24 cellular contexts compared by ENCODE assay signal in the genomic region with DNA sequence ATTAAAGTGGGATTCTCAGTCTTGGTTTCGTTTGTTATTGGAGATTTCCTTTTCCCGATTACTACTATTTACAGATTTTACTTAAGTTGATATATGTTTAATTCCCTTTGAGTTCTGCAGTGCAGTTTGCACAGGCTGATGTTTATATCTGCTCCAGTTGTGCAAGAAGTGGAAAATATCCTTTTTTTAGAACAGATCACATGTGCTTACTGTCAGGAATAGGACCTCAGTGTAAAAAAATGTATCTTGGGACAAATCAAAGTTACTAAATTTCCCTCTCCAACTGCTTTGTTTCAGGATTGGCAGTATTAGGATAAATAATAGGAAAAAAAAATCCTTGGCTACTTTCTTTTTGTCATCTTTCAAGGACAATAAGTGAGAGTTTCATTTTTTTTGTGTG. TPM values are rescaled to one million over a fixed set of nuclear protein-coding genes. Genes with fewer than 3 reads are reported as not detected.
DNase-seq lines count a peak whose midpoint lies in the region; ATAC-seq, FAIRE-seq and TF ChIP-seq lines count a peak whose summit lies in the region.
"Had no signal": no experiment of that assay in that cellular context is flagged by ENCODE, and none has a peak within 500 bp of the region (broad histone marks: within the 10 kb centered on the region; RNA-seq: fewer than 3 reads in every experiment).

No MANE protein-coding gene starts in this region.

- DNase-seq in fibroblast of lung (ENCODE audit: low read depth in 2 of 2) (peak in 1 of 2 donors; percentile 87), thoracic aorta (ENCODE audit: low spot score) (no peak), HepG2 (ENCODE audit: low spot score) (no peak), spleen (no peak), small intestine (no peak)
- DNase-seq in activated naive CD4-positive, alpha-beta T cell (lab: John Stamatoyannopoulos, UW) = no peak
- DNase-seq: activated CD8-positive, alpha-beta memory T cell treated with anti-CD3 and anti-CD28 coated beads for 24 hours; Calu3; cerebellar nuclear complex; hippocampal formation; Karpas-422; kidney glomerular epithelial cell; mucosa of descending colon; NCI-H1105 treated with DMSO at 0.1 percent for 48 hours; NK-92 treated with Interleukin-12 subunit alpha and Interleukin-12 subunit beta, amount 100 ng/mL, for 24 hours; occipital lobe; stimulated activated CD4-positive, alpha-beta T cell treated with anti-CD3 and anti-CD28 coated beads, Interleukin-12 subunit alpha, Interleukin-12 subunit beta, amount 100 ng/mL, for 4 hours; stimulated activated naive CD4-positive, alpha-beta T cell treated with Interleukin-2 at 50 U/mL for 16 hours; T-helper 17 cell had no signal

- 0% methylated on average over 2 of the region's 2 CpGs for WGBS in HepG2 (ENCODE audit: low lambda C conversion rate)
- WGBS in spleen, 5 donors = 66 to 93% (median 82%) methylated on average over 2 of the region's 2 CpGs
- WGBS in small intestine, 3 donors = 46 to 80% (median 67%) methylated on average over 2 of the region's 2 CpGs

- peak overlapping the region; percentile 73 for H3K4me2 ChIP-seq in KMS-11
- peak overlapping the region; percentile 62 for H3K4me2 ChIP-seq in fibroblast of lung (ENCODE audit: extremely low read depth, insufficient read depth, low read length)
- no peak overlapping the region for H3K4me2 ChIP-seq in HepG2 (ENCODE audit: low read depth, low read length)

- intact Hi-C loops in HepG2 (cut with micrococcal nuclease; ENCODE audit: unreplicated experiment) (no loop called here), spleen (cut with DNase I; ENCODE audit: low total_unique reads) (no loop called here)

- CTCF ChIA-PET in HepG2 (lab: Yijun Ruan, JAX; ENCODE audit: low intra/inter-chr PET ratio, low total read pairs) = no interaction called here

- peak; percentile 78 for ATAC-seq in thoracic aorta (ENCODE audit: insufficient number of reproducible peaks, low FRiP score, low read depth)
- ATAC-seq in HepG2 = no peak
- ATAC-seq: GM12878, mucosa of descending colon, T-helper 17 cell, WTC11 had no signal

- TF ChIP-seq CTCF in KMS-11 (conservative IDR thresholded peaks at IDR 0.05; ENCODE audit: low read depth, low read length) (no peak), fibroblast of lung (conservative IDR thresholded peaks at IDR 0.05 in 1 of 2, IDR thresholded peaks at IDR 0.05 in 1 of 2; ENCODE audit: low read depth in 1 of 2, low read length in 2 of 2) (no peak), thoracic aorta (IDR thresholded peaks at IDR 0.05) (no peak), HepG2 (CRISPR knock-in tag; IDR thresholded peaks at IDR 0.05) (no peak), spleen (IDR thresholded peaks at IDR 0.05 in 8 of 11, conservative IDR thresholded peaks at IDR 0.05 in 3 of 11) (no peak)

- no peak for TF ChIP-seq RAD21 in HepG2 (CRISPR knock-in tag; IDR thresholded peaks at IDR 0.05)

- POLR2A ChIA-PET in HepG2 (lab: Yijun Ruan, JAX) = no interaction called here

- H3K27ac ChIP-seq in KMS-11 (peak overlapping the region; percentile 57), fibroblast of lung (ENCODE audit: insufficient read depth, low read length) (no peak overlapping the region), muscle layer of duodenum (ENCODE audit: low read length) (peak overlapping the region; percentile 52), thoracic aorta (peak overlapping the region in 1 of 2 donors; percentile 55), HepG2 (ENCODE audit: extremely low read length, insufficient read depth, low read length) (no peak overlapping the region), spleen (no peak overlapping the region), small intestine (ENCODE audit: low read depth in 1 of 2, low read length in 1 of 2) (no peak overlapping the region)

- H3K79me2 ChIP-seq in KMS-11 (ENCODE audit: insufficient read depth, low read depth) (no peaks in the 10 kb centered on the region; the same call in 1 of the 2 replicates), fibroblast of lung (ENCODE audit: control insufficient read depth, insufficient read depth, low read length) (peaks cover 7% of the 10 kb centered on the region), HepG2 (ENCODE audit: insufficient read depth, low read length) (no peaks in the 10 kb centered on the region)

- H3K4me3 ChIP-seq in KMS-11 (IDR thresholded peaks at IDR 0.05; ENCODE audit: insufficient read depth, low read depth, low read length) (no peak overlapping the region), fibroblast of lung (replicated peaks in 1 of 4; ENCODE audit: control extremely low read depth in 1 of 4, insufficient read depth in 1 of 4, low read depth in 3 of 4, low read length in 4 of 4) (no peak overlapping the region), muscle layer of duodenum (ENCODE audit: low read depth in 1 of 2, low read length in 2 of 2) (peak overlapping the region in 1 of 2 donors; percentile 4), thoracic aorta (peak overlapping the region; percentile 44), HepG2 (replicated peaks in 1 of 3; ENCODE audit: insufficient read depth in 1 of 3, low read depth in 2 of 3, low read length in 3 of 3) (no peak overlapping the region), spleen (no peak overlapping the region), small intestine (ENCODE audit: low read depth in 1 of 2, low read length in 2 of 2) (no peak overlapping the region)
- H3K4me3 ChIP-seq: GM12878, mucosa of descending colon had no signal

- BruUV-seq in HepG2 (replicated peaks; lab: Mats Ljungman, UMichigan) = no TSS peak

- H3K27me3 ChIP-seq in KMS-11 (ENCODE audit: insufficient read depth, low read depth) (no peaks in the 10 kb centered on the region), fibroblast of lung (ENCODE audit: control insufficient read depth, insufficient read depth, low read length) (no peaks in the 10 kb centered on the region), muscle layer of duodenum (ENCODE audit: low read depth, low read length) (no peaks in the 10 kb centered on the region), thoracic aorta (replicated peaks; ENCODE audit: insufficient read depth) (no peaks in the 10 kb centered on the region), HepG2 (ENCODE audit: control insufficient read depth in 1 of 2, insufficient read depth in 2 of 2, low read length in 2 of 2) (peaks cover 0 to 10% of the 10 kb centered on the region in 2 experiments; a peak in 1 of 5 replicates), spleen (replicated peaks in 1 of 7) (peaks cover 0 to 7% (median 0%) of the 10 kb centered on the region in 7 donors), small intestine (ENCODE audit: control insufficient read depth in 2 of 2, insufficient read depth in 2 of 2, low read length in 2 of 2) (no peaks in the 10 kb centered on the region)

- TF ChIP-seq EP300 in HepG2 (IDR thresholded peaks at IDR 0.05; ENCODE audit: low read depth in 2 of 2, low read length in 2 of 2) (no peak), HepG2 (CRISPR knock-in tag; IDR thresholded peaks at IDR 0.05; ENCODE audit: borderline replicate concordance) (no peak)

- H3K9ac ChIP-seq in KMS-11 (peak overlapping the region; percentile 13; the same call in 1 of the 2 replicates), fibroblast of lung (ENCODE audit: insufficient read depth, low read length) (no peak overlapping the region), HepG2 (ENCODE audit: insufficient read depth, low read depth, low read length) (no peak overlapping the region)

- H4K20me1 ChIP-seq in KMS-11 (ENCODE audit: insufficient read depth) (no peaks in the 10 kb centered on the region), fibroblast of lung (ENCODE audit: control insufficient read depth, extremely low read depth, insufficient read depth, low read length) (no peaks in the 10 kb centered on the region), HepG2 (ENCODE audit: insufficient read depth, low read length) (no peaks in the 10 kb centered on the region)

- H3K36me3 ChIP-seq in KMS-11 (ENCODE audit: insufficient read depth) (no peaks in the 10 kb centered on the region), fibroblast of lung (ENCODE audit: control insufficient read depth, insufficient read depth, low read length) (no peaks in the 10 kb centered on the region), muscle layer of duodenum (ENCODE audit: control insufficient read depth in 1 of 2, insufficient read depth in 2 of 2, low read length in 2 of 2) (no peaks in the 10 kb centered on the region), thoracic aorta (no peaks in the 10 kb centered on the region), HepG2 (replicated peaks in 1 of 2; ENCODE audit: control insufficient read depth in 1 of 2, insufficient read depth in 2 of 2, low read length in 2 of 2) (no peaks in the 10 kb centered on the region), spleen (no peaks in the 10 kb centered on the region), small intestine (ENCODE audit: control insufficient read depth in 2 of 2, insufficient read depth in 2 of 2, low read length in 2 of 2) (no peaks in the 10 kb centered on the region)

- no peak overlapping the region for H2AFZ ChIP-seq in KMS-11 (ENCODE audit: low read depth)
- H2AFZ ChIP-seq in fibroblast of lung (ENCODE audit: low read length) = no peak overlapping the region
- H2AFZ ChIP-seq in HepG2 (ENCODE audit: low read length) = no peak overlapping the region

- FAIRE-seq in HepG2 (lab: Jason Lieb, UNC) = no peak
- no peak for FAIRE-seq in small intestine (lab: Jason Lieb, UNC)
- FAIRE-seq: endothelial cell of umbilical vein, GM12878 had no signal

- TF ChIP-seq POLR2A in HepG2 (IDR thresholded peaks at IDR 0.05; ENCODE audit: insufficient read depth in 1 of 2, low read depth in 2 of 2, low read length in 2 of 2) (no peak), spleen (IDR thresholded peaks at IDR 0.05) (no peak)

- in situ Hi-C loops in HepG2 (cut with HindIII; ENCODE audit: extremely low pct_ligation_motif_present, low pct_unique_long_range_greater_than_20kb) = no loop called here

- H3K9me3 ChIP-seq in fibroblast of lung (ENCODE audit: control insufficient read depth, insufficient read depth, low read depth, low read length) = no peaks in the 10 kb centered on the region
- H3K9me3 ChIP-seq in muscle layer of duodenum (ENCODE audit: control insufficient read depth in 1 of 2, low read length in 2 of 2) = no peaks in the 10 kb centered on the region
- no peaks in the 10 kb centered on the region for H3K9me3 ChIP-seq in thoracic aorta
- no peaks in the 10 kb centered on the region for H3K9me3 ChIP-seq in HepG2 (ENCODE audit: low read length)
- H3K9me3 ChIP-seq in spleen = no peaks in the 10 kb centered on the region
- no peaks in the 10 kb centered on the region for H3K9me3 ChIP-seq in small intestine (ENCODE audit: control insufficient read depth, low read depth)
- H3K9me3 ChIP-seq: mucosa of descending colon had no signal

- H3K4me1 ChIP-seq in KMS-11 (ENCODE audit: low read depth, poor library complexity, severe bottlenecking) = peaks cover 84% of the 10 kb centered on the region
- H3K4me1 ChIP-seq in fibroblast of lung (ENCODE audit: control insufficient read depth, extremely low read depth, insufficient read depth, low read length) = peaks cover 29% of the 10 kb centered on the region
- H3K4me1 ChIP-seq in muscle layer of duodenum (ENCODE audit: control insufficient read depth in 1 of 2, insufficient read depth in 2 of 2, low read length in 2 of 2) = peaks cover 23 to 67% of the 10 kb centered on the region in 2 donors
- H3K4me1 ChIP-seq in thoracic aorta (ENCODE audit: control insufficient read depth in 1 of 2, low read depth in 2 of 2) = peaks cover 43 to 71% of the 10 kb centered on the region in 2 donors
- no peaks in the 10 kb centered on the region for H3K4me1 ChIP-seq in HepG2 (ENCODE audit: insufficient read depth, low read length)
- H3K4me1 ChIP-seq in spleen = peaks cover 0 to 14% (median 2%) of the 10 kb centered on the region in 6 donors
- H3K4me1 ChIP-seq in small intestine (ENCODE audit: control insufficient read depth in 2 of 2, insufficient read depth in 1 of 2, low read depth in 1 of 2, low read length in 1 of 2) = no peaks in the 10 kb centered on the region

RNA-seq across cellular contexts. Expression of a gene that starts 6.9 kb away (rescaled TPM):
- total RNA-seq in fibroblast of lung (22.3 and 34.3 TPM in 2 replicates), thoracic aorta (10 to 100 TPM; 12.3 to 12.7 TPM), HepG2 (2016; rRNA removed; fragmentation: Illumina TruSeq; extraction: Trizol) (0.14 and 0.38 TPM in 2 replicates), spleen (10 to 100 TPM in 3 of 7 donors, 1 to 10 TPM in 4; 4.2 to 11.9 (median 7.3) TPM)
- polyA plus RNA-seq in fibroblast of lung (21.0 and 31.6 TPM in 2 replicates), HepG2 (2011; rRNA removed) (0.12 and 0.21 TPM in 2 replicates), spleen (1 to 10 TPM in 2 of 3 donors, under 1 TPM in 1; 0.83 to 2.3 (median 1.2) TPM), small intestine (1 to 10 TPM in 2 of 3 donors, under 1 TPM in 1; 0.22 to 2.2 (median 1.6) TPM)
- polyA plus RNA-seq in fibroblast of lung (2012) = 11.1 and 17.8 TPM in 2 replicates
- polyA minus RNA-seq in fibroblast of lung (ENCODE audit: low replicate concordance) = 38.9 and 47.8 TPM in 2 replicates
- total RNA-seq in HepG2 (2016; cell fraction: cytosol; rRNA removed; fragmentation: Illumina TruSeq; extraction: Trizol; ENCODE audit: low read depth) = not detected in 2 replicates
- 0.15 and 0.19 TPM in 2 replicates for total RNA-seq in HepG2 (2016; cell fraction: insoluble cytoplasmic fraction; rRNA removed; fragmentation: Illumina TruSeq; extraction: Trizol)
- total RNA-seq in HepG2 (2016; cell fraction: membrane; rRNA removed; fragmentation: Illumina TruSeq; extraction: Trizol) = 0.34 and 0.37 TPM in 2 replicates
- total RNA-seq in HepG2 (2016; cell fraction: nucleus; rRNA removed; fragmentation: Illumina TruSeq; extraction: Trizol) = 0.50 TPM in 1 of 2 replicates, not detected in the other
- 0.06 and 0.11 TPM in 2 replicates for polyA plus RNA-seq in HepG2 (2011; cell fraction: cytosol; rRNA removed)
- 0.03 TPM in 1 of 2 replicates, not detected in the other for polyA plus RNA-seq in HepG2 (2011; cell fraction: nucleus; rRNA removed)
- 0.04 and 0.05 TPM in 2 replicates for polyA plus RNA-seq in HepG2 (2012)
- polyA plus RNA-seq in HepG2 (2016; cell fraction: cytosol; fragmentation: Illumina TruSeq; extraction: Trizol; ENCODE audit: low read depth) = 0.07 TPM in 1 of 2 replicates, not detected in the other
- polyA plus RNA-seq in HepG2 (2016; cell fraction: insoluble cytoplasmic fraction; fragmentation: Illumina TruSeq; extraction: Trizol; ENCODE audit: low read depth) = 0.28 TPM in 1 of 2 replicates, not detected in the other
- 0.06 and 0.34 TPM in 2 replicates for polyA plus RNA-seq in HepG2 (2016; cell fraction: membrane; fragmentation: Illumina TruSeq; extraction: Trizol; ENCODE audit: low read depth)
- 0.29 TPM in 1 of 2 replicates, not detected in the other for polyA plus RNA-seq in HepG2 (2016; cell fraction: nucleus; fragmentation: Illumina TruSeq; extraction: Trizol; ENCODE audit: insufficient read depth, low read depth)
- 1.6 and 72.3 TPM in 2 replicates for polyA minus RNA-seq in HepG2 (2011; rRNA and poly(A)+ RNA removed; ENCODE audit: low replicate concordance)
- not detected in 2 replicates for polyA minus RNA-seq in HepG2 (2011; cell fraction: cytosol; rRNA and poly(A)+ RNA removed)
- polyA minus RNA-seq in HepG2 (2011; cell fraction: nucleus; rRNA and poly(A)+ RNA removed) = 0.39 and 1.1 TPM in 2 replicates

Comparison
In these comparisons a context has a peak if more than half of its experiments do, and no peak if none do; other contexts are left out.
1. H3K27ac ChIP-seq: peak in KMS-11 (single experiment) and muscle layer of duodenum (single experiment); none in fibroblast of lung (single experiment), HepG2 (single experiment), spleen (0 of 8) and small intestine (0 of 2).